ENCODE assay signal across 1 cellular context in genomic region chr2:190068764-190069163, GRCh38.
TF ChIP-seq lines count a peak whose summit lies in the region.

No MANE protein-coding gene starts in this region.

TF ChIP-seq in HepG2, 621 proteins besides CTCF, POLR2A, EP300 and RAD21 (continued from another document):
- no peak for TF ChIP-seq ZUFSP (CRISPR knock-in tag; IDR thresholded peaks at IDR 0.05; ENCODE audit: borderline replicate concordance)
- no peak for TF ChIP-seq E2F5 (CRISPR knock-in tag; conservative IDR thresholded peaks at IDR 0.05)
- no peak for TF ChIP-seq CSRNP1 (CRISPR knock-in tag; IDR thresholded peaks at IDR 0.05)
TF ChIP-seq in HepG2: peak in this region for 0.
